Comparison of ENCODE assay signal across 17 cellular contexts in the genomic region with DNA sequence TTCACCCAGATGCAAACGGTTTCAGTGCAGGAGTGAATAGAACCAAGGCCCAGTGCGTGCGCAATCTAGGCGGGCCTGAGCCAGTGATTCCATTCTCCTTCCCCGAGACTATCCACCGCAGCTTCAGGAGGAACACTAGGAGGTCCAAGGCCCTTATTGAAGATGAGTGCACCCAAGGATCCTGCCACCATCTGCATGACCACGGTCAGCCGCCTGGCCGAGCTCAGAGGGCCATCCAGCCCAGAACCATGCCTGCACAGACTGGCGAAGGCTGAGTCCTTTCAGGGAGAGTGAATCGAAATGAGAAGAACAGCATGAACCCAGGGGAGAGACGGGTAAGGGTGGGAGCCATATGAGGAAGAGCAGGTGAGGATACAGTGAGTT. TPM values are rescaled to one million over a fixed set of nuclear protein-coding genes. Genes with fewer than 3 reads are reported as not detected.
DNase-seq lines count a peak whose midpoint lies in the region; ATAC-seq and TF ChIP-seq lines count a peak whose summit lies in the region.
"Had no signal": no experiment of that assay in that cellular context is flagged by ENCODE, and none has a peak within 500 bp of the region (broad histone marks: within the 10 kb centered on the region; RNA-seq: fewer than 3 reads in every experiment).

No MANE protein-coding gene starts in this region.

- no peaks in the 10 kb centered on the region for H3K27me3 ChIP-seq in OCI-LY1 (ENCODE audit: insufficient read depth, low read length)
- H3K27me3 ChIP-seq in esophagus muscularis mucosa: no peaks in the 10 kb centered on the region
- no peaks in the 10 kb centered on the region for H3K27me3 ChIP-seq in aorta (ENCODE audit: control insufficient read depth in 1 of 2, insufficient read depth in 2 of 2, low read length in 1 of 2)

- TF ChIP-seq EP300 in esophagus muscularis mucosa (IDR thresholded peaks at IDR 0.05): no peak

- no peaks in the 10 kb centered on the region for H3K79me2 ChIP-seq in OCI-LY1 (ENCODE audit: insufficient read depth, low read length)

- CTCF ChIA-PET in activated CD4-positive, alpha-beta T cell treated with anti-CD3 and anti-CD28 coated beads for 36 hours (lab: Charles Lee): interaction anchor here (5.5 kb wide), 1 partner anchor 7 kb away, joined by 56 read pairs; no protein-coding TSS in a partner anchor

- H4K20me1 ChIP-seq in OCI-LY1 (ENCODE audit: insufficient read depth, low read length): no peaks in the 10 kb centered on the region

- H2AFZ ChIP-seq in OCI-LY1 (ENCODE audit: low read length): no peak overlapping the region

- H3K27me3 Mint-ChIP-seq in activated CD4-positive, alpha-beta T cell treated with anti-CD3 and anti-CD28 coated beads for 36 hours: no peaks in the 10 kb centered on the region

- no peak for TF ChIP-seq POLR2A in esophagus muscularis mucosa (IDR thresholded peaks at IDR 0.05; ENCODE audit: low read depth)

- 94% methylated on average over 12 of the region's 12 CpGs for WGBS in esophagus muscularis mucosa
- WGBS in aorta, 2 donors: 88 to 91% methylated on average over 12 of the region's 12 CpGs

- H3K4me3 ChIP-seq in OCI-LY1 (ENCODE audit: low read depth, low read length, poor library complexity, severe bottlenecking) (no peak overlapping the region), esophagus muscularis mucosa (no peak overlapping the region), aorta (ENCODE audit: low read length in 2 of 2) (no peak overlapping the region)
- H3K4me3 ChIP-seq: coronary artery, psoas muscle had no signal

- H3K4me3 Mint-ChIP-seq in activated CD4-positive, alpha-beta T cell treated with anti-CD3 and anti-CD28 coated beads for 36 hours: no peak overlapping the region

- ATAC-seq in activated CD4-positive, alpha-beta T cell treated with anti-CD3 and anti-CD28 coated beads for 36 hours: no peak
- ATAC-seq in aorta (ENCODE audit: low FRiP score): no peak
- no peak for ATAC-seq in GM18909 (IDR thresholded peaks at IDR 0.05; ENCODE audit: poor library complexity, unreplicated experiment)
- ATAC-seq: psoas muscle had no signal

- H3K9me3 ChIP-seq in OCI-LY1 (ENCODE audit: low read length): no peaks in the 10 kb centered on the region
- no peaks in the 10 kb centered on the region for H3K9me3 ChIP-seq in esophagus muscularis mucosa
- H3K9me3 ChIP-seq in aorta (ENCODE audit: control insufficient read depth, low read length): no peaks in the 10 kb centered on the region
- H3K9me3 ChIP-seq: psoas muscle had no signal

- no peak for DNase-seq in activated CD4-positive, alpha-beta T cell treated with anti-CD3 and anti-CD28 coated beads for 36 hours
- no peak for DNase-seq in activated CD4-positive, alpha-beta T cell treated with anti-CD3 and anti-CD28 coated beads for 4 hours
- peak; percentile 81 for DNase-seq in esophagus muscularis mucosa (ENCODE audit: extremely low spot score)
- peak; percentile 22 for DNase-seq in stimulated activated CD8-positive, alpha-beta memory T cell treated with anti-CD3 and anti-CD28 coated beads, Interleukin-4, amount 100 ng/mL, for 48 hours
- no peak for DNase-seq in A172 (ENCODE audit: low spot score)
- no peak for DNase-seq in aorta
- DNase-seq: AML-193, DMS79 treated with DMSO at 0.1 percent for 48 hours, psoas muscle, SHP77 treated with DMSO at 0.1 percent for 48 hours, SW 1271 had no signal

- H3K27ac Mint-ChIP-seq in activated CD4-positive, alpha-beta T cell treated with anti-CD3 and anti-CD28 coated beads for 36 hours: peak overlapping the region; percentile 18

- H3K4me2 ChIP-seq in OCI-LY1 (ENCODE audit: low read length): peak overlapping the region; percentile 2; the same call in 1 of the 2 replicates
- H3K4me2 ChIP-seq: KMS-11 had no signal

- intact Hi-C loops in activated CD4-positive, alpha-beta T cell treated with anti-CD3 and anti-CD28 coated beads for 36 hours (cut with DNase I, micrococcal nuclease): no loop called here
- intact Hi-C loops in esophagus muscularis mucosa (cut with DNase I) (no loop called here), aorta (cut with DNase I) (no loop called here)

- POLR2A ChIA-PET in activated CD4-positive, alpha-beta T cell treated with anti-CD3 and anti-CD28 coated beads for 36 hours (lab: Charles Lee): no interaction called here

- no peaks in the 10 kb centered on the region for H3K9me2 ChIP-seq in OCI-LY1 (ENCODE audit: low read depth, low read length)

- H3K4me1 ChIP-seq in OCI-LY1 (ENCODE audit: insufficient read depth, low read length, severe bottlenecking) (peaks cover 67% of the 10 kb centered on the region), esophagus muscularis mucosa (peaks cover 6 to 25% (median 11%) of the 10 kb centered on the region in 4 donors), aorta (ENCODE audit: control insufficient read depth in 1 of 2, insufficient read depth in 2 of 2, low read length in 2 of 2) (no peaks in the 10 kb centered on the region)

- H3K36me3 ChIP-seq in OCI-LY1 (ENCODE audit: insufficient read depth, low read length) (no peaks in the 10 kb centered on the region), esophagus muscularis mucosa (peaks cover 14 to 41% (median 23%) of the 10 kb centered on the region in 4 donors), aorta (ENCODE audit: control insufficient read depth in 1 of 2, insufficient read depth in 2 of 2, low read length in 1 of 2) (peaks cover 0 to 9% of the 10 kb centered on the region in 2 donors)

- peaks cover 35% of the 10 kb centered on the region for H3K4me1 Mint-ChIP-seq in activated CD4-positive, alpha-beta T cell treated with anti-CD3 and anti-CD28 coated beads for 36 hours

- H3F3A ChIP-seq in OCI-LY1 (ENCODE audit: insufficient read depth, low read length): peaks cover 3% of the 10 kb centered on the region; the same call in 1 of the 2 replicates

- H3K9ac ChIP-seq in OCI-LY1 (ENCODE audit: low read length): no peak overlapping the region
- H3K9ac ChIP-seq: KMS-11 had no signal

- H3K9me3 Mint-ChIP-seq in activated CD4-positive, alpha-beta T cell treated with anti-CD3 and anti-CD28 coated beads for 36 hours (ENCODE audit: low read depth): peaks cover 5% of the 10 kb centered on the region

- H3K36me3 Mint-ChIP-seq in activated CD4-positive, alpha-beta T cell treated with anti-CD3 and anti-CD28 coated beads for 36 hours (ENCODE audit: low read depth): peaks cover 14% of the 10 kb centered on the region

- H3K27ac ChIP-seq in OCI-LY1 (ENCODE audit: low read depth, low read length, poor library complexity, severe bottlenecking): peak overlapping the region; percentile 21
- no peak overlapping the region for H3K27ac ChIP-seq in esophagus muscularis mucosa (replicated peaks in 1 of 4)
- H3K27ac ChIP-seq in aorta (ENCODE audit: low read depth in 1 of 2, low read length in 2 of 2): no peak overlapping the region
- H3K27ac ChIP-seq: 22Rv1, coronary artery, KMS-11, psoas muscle had no signal

- TF ChIP-seq CTCF in OCI-LY1 (IDR thresholded peaks at IDR 0.05; ENCODE audit: low read length) (no peak), esophagus muscularis mucosa (IDR thresholded peaks at IDR 0.05) (no peak)

RNA-seq across cellular contexts. Expression of gene SERPINB6, which starts 26.3 kb away (rescaled TPM):
- total RNA-seq in activated CD4-positive, alpha-beta T cell treated with anti-CD3 and anti-CD28 coated beads for 36 hours: 10 to 100 TPM; 36.2 to 41.3 TPM
- total RNA-seq in esophagus muscularis mucosa (100 to 1,000 TPM; 114 to 125 (median 124) TPM), aorta (100 to 1,000 TPM; 111 to 132 TPM)
- total RNA-seq in A172 (2014; rRNA removed; shearing (Covaris generic)): 121 and 141 TPM in 2 replicates
- polyA plus RNA-seq in aorta: 100 to 1,000 TPM; 174 to 243 TPM

RNA-seq across cellular contexts. Expression of gene SERPINB9, which starts 42.0 kb away (rescaled TPM):
- 100 to 1,000 TPM in 1 of 2 experiments, 10 to 100 TPM in 1; 90.0 to 109 TPM for total RNA-seq in activated CD4-positive, alpha-beta T cell treated with anti-CD3 and anti-CD28 coated beads for 36 hours
- total RNA-seq in esophagus muscularis mucosa: 10 to 100 TPM in 1 of 4 donors, 1 to 10 TPM in 3; 5.4 to 17.7 (median 6.2) TPM
- not detected in 2 replicates for total RNA-seq in A172 (2014; rRNA removed; shearing (Covaris generic))
- 10 to 100 TPM; 11.5 to 14.5 TPM for total RNA-seq in aorta
- 1 to 10 TPM; 4.9 to 5.4 TPM for polyA plus RNA-seq in aorta
- total RNA-seq: HT1080 had no signal

RNA-seq across cellular contexts. Expression of gene NQO2, which starts 54.6 kb away (rescaled TPM):
- total RNA-seq in activated CD4-positive, alpha-beta T cell treated with anti-CD3 and anti-CD28 coated beads for 36 hours: 10 to 100 TPM; 40.7 to 44.2 TPM
- total RNA-seq in esophagus muscularis mucosa (10 to 100 TPM; 22.9 to 31.3 (median 27.2) TPM), aorta (10 to 100 TPM; 23.2 to 40.3 TPM)
- total RNA-seq in A172 (2014; rRNA removed; shearing (Covaris generic)): 61.6 and 74.5 TPM in 2 replicates
- polyA plus RNA-seq in aorta: 10 to 100 TPM; 58.6 to 58.9 TPM

Comparison
In these comparisons a context has a peak if more than half of its experiments do, and no peak if none do; other contexts are left out.
1. DNase-seq: peak in esophagus muscularis mucosa (single experiment) and stimulated activated CD8-positive, alpha-beta memory T cell treated with anti-CD3 and anti-CD28 coated beads, Interleukin-4, amount 100 ng/mL, for 48 hours (single experiment); none in activated CD4-positive, alpha-beta T cell treated with anti-CD3 and anti-CD28 coated beads for 36 hours (single experiment), activated CD4-positive, alpha-beta T cell treated with anti-CD3 and anti-CD28 coated beads for 4 hours (0 of 2), A172 (single experiment) and aorta (0 of 2).
2. RNA of gene SERPINB9, which starts 42.0 kb away (total RNA-seq): 90.0 to 109 TPM in activated CD4-positive, alpha-beta T cell treated with anti-CD3 and anti-CD28 coated beads for 36 hours; 11.5 to 14.5 TPM in aorta, 5.4 to 17.7 TPM in esophagus muscularis mucosa and not detected in A172; every median in the first group is over 4 times any median in the second.